In genomic region chr2:152564754-152565551, GRCh38 we compare ENCODE assay signal across 12 cellular contexts.
A peak's percentile ranks its signal among the peaks of the same experiment; 100 is the strongest.
DNase-seq lines count a peak whose midpoint lies in the region; ATAC-seq, FAIRE-seq and TF ChIP-seq lines count a peak whose summit lies in the region.
"Had no signal": no experiment of that assay in that cellular context is flagged by ENCODE, and none has a peak within 500 bp of the region (broad histone marks: within the 10 kb centered on the region; RNA-seq: fewer than 3 reads in every experiment).

No MANE protein-coding gene starts in this region.

- no peaks in the 10 kb centered on the region for H3K9me3 ChIP-seq in body of pancreas
- H3K9me3 ChIP-seq: SK-N-SH had no signal

- no peak for TF ChIP-seq POLR2A in body of pancreas (IDR thresholded peaks at IDR 0.05)

- no peak overlapping the region for H3K27ac ChIP-seq in body of pancreas
- H3K27ac ChIP-seq: C4-2B had no signal

- ATAC-seq in HG02759 (IDR thresholded peaks at IDR 0.05; ENCODE audit: unreplicated experiment) = peak; percentile 80
- peak; percentile 87 for ATAC-seq in HG03469 (IDR thresholded peaks at IDR 0.05; ENCODE audit: unreplicated experiment)
- ATAC-seq in body of pancreas = no peak
- ATAC-seq: activated CD8-positive, alpha-beta memory T cell treated with anti-CD3 and anti-CD28 coated beads, Interleukin-2, amount 10 ng/mL, durations not matched to agents 7 days and 5 days had no signal

- intact Hi-C loops in head of caudate nucleus (cut with DNase I) = loop anchor here (10.0 kb wide), 1 partner anchor 60 kb away; no protein-coding TSS in a partner anchor
- intact Hi-C loops in body of pancreas (cut with DNase I) = no loop called here

- no peaks in the 10 kb centered on the region for H3K27me3 ChIP-seq in body of pancreas

- FAIRE-seq in GM19239 (lab: Jason Lieb, UNC) = peak; percentile 54

- peaks cover 0 to 3% of the 10 kb centered on the region in 2 donors for H3K36me3 ChIP-seq in body of pancreas (replicated peaks in 1 of 2; ENCODE audit: insufficient read depth in 1 of 2, low read depth in 2 of 2)

- no peaks in the 10 kb centered on the region for H3K4me1 ChIP-seq in body of pancreas

- 88 to 89% methylated on average over 4 of the region's 4 CpGs for WGBS in body of pancreas, 2 donors

- DNase-seq in GM12864 (ENCODE audit: low read depth) = peak; percentile 48
- no peak for DNase-seq in GM19239 (ENCODE audit: insufficient read length, low spot score)
- DNase-seq in head of caudate nucleus = no peak
- DNase-seq in cerebellum (ENCODE audit: low spot score) = no peak
- DNase-seq in germinal center (ENCODE audit: low spot score) = no peak
- DNase-seq in body of pancreas = no peak
- DNase-seq: activated CD8-positive, alpha-beta memory T cell treated with anti-CD3 and anti-CD28 coated beads, Interleukin-2, amount 10 ng/mL, durations not matched to agents 7 days and 5 days; mesendoderm; SK-N-SH had no signal

- TF ChIP-seq CTCF in GM12864 (IDR thresholded peaks at IDR 0.05; ENCODE audit: low read depth, low read length, missing control alignments) (no peak), body of pancreas (IDR thresholded peaks at IDR 0.05) (no peak)

- H3K4me3 ChIP-seq in GM12864 (ENCODE audit: low read depth, low read length) = no peak overlapping the region
- H3K4me3 ChIP-seq in body of pancreas = no peak overlapping the region
